21 cellular contexts compared by ENCODE assay signal in the genomic region with DNA sequence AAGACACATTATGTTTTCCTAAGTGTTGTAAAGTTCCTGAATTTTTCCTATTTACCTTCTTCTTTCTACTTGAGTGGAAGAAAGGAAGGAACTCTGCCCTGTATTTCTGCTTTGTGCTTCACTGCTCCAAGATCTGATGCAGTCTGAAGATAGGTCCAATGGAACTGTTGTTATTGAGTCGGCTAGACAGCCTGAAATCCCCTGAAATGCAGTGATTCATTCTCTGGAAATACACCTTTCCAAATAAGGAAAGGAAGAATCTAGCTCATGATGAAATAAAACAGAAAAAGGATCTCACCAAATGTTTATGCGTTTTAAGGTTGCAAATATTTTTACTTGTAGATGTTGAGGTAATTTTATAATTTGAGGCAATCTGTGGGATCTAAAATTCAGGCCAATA.
DNase-seq lines count a peak whose midpoint lies in the region; ATAC-seq and TF ChIP-seq lines count a peak whose summit lies in the region.
"Had no signal": no experiment of that assay in that cellular context is flagged by ENCODE, and none has a peak within 500 bp of the region (broad histone marks: within the 10 kb centered on the region; RNA-seq: fewer than 3 reads in every experiment).

No MANE protein-coding gene starts in this region.

- H3K27ac Mint-ChIP-seq in CD4-positive, alpha-beta T cell, result no peak overlapping the region
- no peak overlapping the region for H3K27ac Mint-ChIP-seq in CD4-positive, alpha-beta memory T cell
- H3K27ac Mint-ChIP-seq: activated naive CD4-positive, alpha-beta T cell treated with anti-CD3 and anti-CD28 coated beads, Interleukin-2, amount 50 U/mL, for 24 hours had no signal

- peak overlapping the region; percentile 6 for H2AFZ ChIP-seq in smooth muscle cell (ENCODE audit: low read depth)

- H3K4me3 Mint-ChIP-seq in CD4-positive, alpha-beta T cell, result no peak overlapping the region
- no peak overlapping the region for H3K4me3 Mint-ChIP-seq in CD4-positive, alpha-beta memory T cell
- H3K4me3 Mint-ChIP-seq: activated naive CD4-positive, alpha-beta T cell treated with anti-CD3 and anti-CD28 coated beads, Interleukin-2, amount 50 U/mL, for 24 hours had no signal

- peak overlapping the region; percentile 92 for H3K27ac ChIP-seq in smooth muscle cell (ENCODE audit: low read depth)
- H3K27ac ChIP-seq in CD4-positive, alpha-beta T cell (ENCODE audit: low read depth, low read length), result no peak overlapping the region
- H3K27ac ChIP-seq in CD4-positive, alpha-beta memory T cell (ENCODE audit: low read depth, low read length), result no peak overlapping the region
- H3K27ac ChIP-seq: heart right ventricle, HL-60, pancreas had no signal

- no peaks in the 10 kb centered on the region for H3K9me3 Mint-ChIP-seq in CD4-positive, alpha-beta T cell
- peaks cover 0 to 7% (median 0%) of the 10 kb centered on the region in 8 donors for H3K9me3 Mint-ChIP-seq in CD4-positive, alpha-beta memory T cell
- H3K9me3 Mint-ChIP-seq: activated naive CD4-positive, alpha-beta T cell treated with anti-CD3 and anti-CD28 coated beads, Interleukin-2, amount 50 U/mL, for 24 hours had no signal

- H3K27me3 ChIP-seq in adipocyte (replicated peaks; ENCODE audit: control insufficient read depth, insufficient read depth, low read length), result no peaks in the 10 kb centered on the region
- no peaks in the 10 kb centered on the region for H3K27me3 ChIP-seq in smooth muscle cell (ENCODE audit: low read depth)
- H3K27me3 ChIP-seq in CD4-positive, alpha-beta T cell (ENCODE audit: control insufficient read depth, insufficient read depth, low read length), result no peaks in the 10 kb centered on the region
- no peaks in the 10 kb centered on the region for H3K27me3 ChIP-seq in CD4-positive, alpha-beta memory T cell (ENCODE audit: insufficient read depth, low read length)
- H3K27me3 ChIP-seq: heart right ventricle, pancreas had no signal

- no peak for ATAC-seq in CD4-positive, alpha-beta T cell (ENCODE audit: poor library complexity)
- ATAC-seq: heart right ventricle, left colon had no signal

- H3K27me3 Mint-ChIP-seq in CD4-positive, alpha-beta T cell, result no peaks in the 10 kb centered on the region
- H3K27me3 Mint-ChIP-seq in CD4-positive, alpha-beta memory T cell, result no peaks in the 10 kb centered on the region
- H3K27me3 Mint-ChIP-seq: activated naive CD4-positive, alpha-beta T cell treated with anti-CD3 and anti-CD28 coated beads, Interleukin-2, amount 50 U/mL, for 24 hours had no signal

- no peaks in the 10 kb centered on the region for H4K20me1 ChIP-seq in smooth muscle cell (ENCODE audit: low read depth)

- TF ChIP-seq CTCF in fibroblast of pulmonary artery (IDR thresholded peaks at IDR 0.05; ENCODE audit: low read length, missing control alignments) (no peak), smooth muscle cell (IDR thresholded peaks at IDR 0.05; ENCODE audit: borderline replicate concordance, insufficient read depth, poor library complexity, severe bottlenecking) (no peak), lower leg skin (IDR thresholded peaks at IDR 0.05) (no peak)
- TF ChIP-seq CTCF in CD4-positive, alpha-beta T cell (IDR thresholded peaks at IDR 0.05), result no peak

- H3K9ac ChIP-seq in adipocyte (ENCODE audit: low read length), result no peak overlapping the region
- H3K9ac ChIP-seq in smooth muscle cell (ENCODE audit: low read depth), result peak overlapping the region; percentile 49

- no peaks in the 10 kb centered on the region for H3K36me3 ChIP-seq in adipocyte (ENCODE audit: control insufficient read depth, insufficient read depth, low read length, severe bottlenecking)
- no peaks in the 10 kb centered on the region for H3K36me3 ChIP-seq in smooth muscle cell (ENCODE audit: low read depth)
- H3K36me3 ChIP-seq in CD4-positive, alpha-beta memory T cell (ENCODE audit: insufficient read depth, low read length), result no peaks in the 10 kb centered on the region
- H3K36me3 ChIP-seq: heart right ventricle, pancreas had no signal

- no peak for TF ChIP-seq POLR2A in lower leg skin (IDR thresholded peaks at IDR 0.05)

- CTCF ChIA-PET in CD4-positive, alpha-beta T cell (lab: Charles Lee), result no interaction called here
- CTCF ChIA-PET in CD4-positive, alpha-beta memory T cell (lab: Charles Lee; ENCODE audit: partially characterized antibody), result no interaction called here

- WGBS in smooth muscle cell (ENCODE audit: low lambda C conversion rate), result 13% methylated on average over 2 of the region's 2 CpGs
- WGBS in lower leg skin, 2 donors, result 47 to 54% methylated on average over 2 of the region's 2 CpGs

- H3F3A ChIP-seq in smooth muscle cell (ENCODE audit: low read depth), result peaks cover 6% of the 10 kb centered on the region

- H3K9me3 ChIP-seq in adipocyte (ENCODE audit: control insufficient read depth, low read length) (no peaks in the 10 kb centered on the region), smooth muscle cell (replicated peaks; ENCODE audit: low read depth) (no peaks in the 10 kb centered on the region)
- no peaks in the 10 kb centered on the region for H3K9me3 ChIP-seq in CD4-positive, alpha-beta T cell (ENCODE audit: control insufficient read depth, low read length)
- H3K9me3 ChIP-seq in CD4-positive, alpha-beta memory T cell (ENCODE audit: control insufficient read depth in 1 of 2, low read length in 2 of 2), result no peaks in the 10 kb centered on the region
- H3K9me3 ChIP-seq: pancreas had no signal

- no peaks in the 10 kb centered on the region for H3K36me3 Mint-ChIP-seq in CD4-positive, alpha-beta T cell (ENCODE audit: low read depth)
- no peaks in the 10 kb centered on the region for H3K36me3 Mint-ChIP-seq in CD4-positive, alpha-beta memory T cell
- H3K36me3 Mint-ChIP-seq: activated naive CD4-positive, alpha-beta T cell treated with anti-CD3 and anti-CD28 coated beads, Interleukin-2, amount 50 U/mL, for 24 hours had no signal

- peak overlapping the region; percentile 44 for H3K4me2 ChIP-seq in smooth muscle cell

- H3K4me1 ChIP-seq in adipocyte (ENCODE audit: control insufficient read depth, insufficient read depth, low read length) (peaks cover 23% of the 10 kb centered on the region), smooth muscle cell (ENCODE audit: low read depth) (peaks cover 17% of the 10 kb centered on the region)
- H3K4me1 ChIP-seq in CD4-positive, alpha-beta memory T cell (ENCODE audit: insufficient read depth, low read length), result no peaks in the 10 kb centered on the region
- H3K4me1 ChIP-seq: heart right ventricle, pancreas had no signal

- H3K4me3 ChIP-seq in adipocyte (ENCODE audit: low read length), result no peak overlapping the region
- no peak overlapping the region for H3K4me3 ChIP-seq in fibroblast of pulmonary artery (replicated peaks; ENCODE audit: low read depth, low read length)
- H3K4me3 ChIP-seq in smooth muscle cell, result no peak overlapping the region
- H3K4me3 ChIP-seq in lower leg skin (ENCODE audit: low read depth, poor library complexity, severe bottlenecking), result no peak overlapping the region
- no peak overlapping the region for H3K4me3 ChIP-seq in CD4-positive, alpha-beta memory T cell (ENCODE audit: low read length in 2 of 2)
- H3K4me3 ChIP-seq: heart right ventricle, pancreas had no signal

- H3K4me1 Mint-ChIP-seq in CD4-positive, alpha-beta T cell (ENCODE audit: low read depth), result no peaks in the 10 kb centered on the region
- no peaks in the 10 kb centered on the region for H3K4me1 Mint-ChIP-seq in CD4-positive, alpha-beta memory T cell
- H3K4me1 Mint-ChIP-seq: activated naive CD4-positive, alpha-beta T cell treated with anti-CD3 and anti-CD28 coated beads, Interleukin-2, amount 50 U/mL, for 24 hours had no signal

- POLR2A ChIA-PET in CD4-positive, alpha-beta T cell (lab: Charles Lee), result no interaction called here
- POLR2A ChIA-PET in CD4-positive, alpha-beta memory T cell (lab: Charles Lee; ENCODE audit: partially characterized antibody), result no interaction called here

- intact Hi-C loops in CD4-positive, alpha-beta T cell (cut with DNase I, micrococcal nuclease), result no loop called here
- intact Hi-C loops in lower leg skin (cut with DNase I; ENCODE audit: low total_unique reads), result no loop called here
- intact Hi-C loops in CD4-positive, alpha-beta memory T cell (cut with micrococcal nuclease), result no loop called here

- H3K79me2 ChIP-seq in smooth muscle cell (ENCODE audit: low read depth), result no peaks in the 10 kb centered on the region

- peak; percentile 5 for DNase-seq in ELR (ENCODE audit: low read depth)
- DNase-seq in adipocyte (ENCODE audit: low read depth), result peak; percentile 81
- peak; percentile 81 for DNase-seq in fibroblast of pulmonary artery (ENCODE audit: low read depth)
- DNase-seq in smooth muscle cell (lab: John Stamatoyannopoulos, UW; ENCODE audit: unreplicated experiment), result no peak
- no peak for DNase-seq in CD4-positive, alpha-beta T cell
- DNase-seq in lower leg skin (ENCODE audit: low spot score in 2 of 2), result no peak
- DNase-seq in activated CD4-positive, CD25-positive, alpha-beta regulatory T cell treated with anti-CD3 and anti-CD28 coated beads, Interleukin-2, amount 50 U/mL, for 72 hours, result no peak
- no peak for DNase-seq in CD4-positive, alpha-beta memory T cell
- DNase-seq: activated CD4-positive, alpha-beta T cell treated with anti-CD3 and anti-CD28 coated beads for 4 hours; central memory CD4-positive, alpha-beta T cell; DMS53; heart right ventricle; KBM-7; left colon; NCI-H1105 treated with DMSO at 0.1 percent for 48 hours; pancreas; SHP77 treated with DMSO at 0.1 percent for 48 hours; stimulated activated CD4-positive, alpha-beta T cell treated with anti-CD3 and anti-CD28 coated beads, Interleukin-12 subunit alpha, Interleukin-12 subunit beta, amount 100 ng/mL, for 4 hours; stimulated activated naive CD4-positive, alpha-beta T cell treated with Interleukin-2 at 50 U/mL for 16 hours had no signal

Comparison
In these comparisons a context has a peak if more than half of its experiments do, and no peak if none do; other contexts are left out.
1. DNase-seq: peak in ELR (single experiment), adipocyte (single experiment) and fibroblast of pulmonary artery (single experiment); none in smooth muscle cell (single experiment), CD4-positive, alpha-beta T cell (0 of 10), lower leg skin (0 of 2), activated CD4-positive, CD25-positive, alpha-beta regulatory T cell treated with anti-CD3 and anti-CD28 coated beads, Interleukin-2, amount 50 U/mL, for 72 hours (single experiment) and CD4-positive, alpha-beta memory T cell (0 of 5).